In genomic region chr2:120858764-120859525, GRCh38 we compare ENCODE assay signal across 2 cellular contexts.
TF ChIP-seq lines count a peak whose summit lies in the region.

No MANE protein-coding gene starts in this region.

TF ChIP-seq in GM23338, 12 proteins besides CTCF, POLR2A, EP300 and RAD21:
- TF ChIP-seq ZNF331 (CRISPR knock-in tag; IDR thresholded peaks at IDR 0.05; ENCODE audit: low read depth) (no peak), ETS1 (IDR thresholded peaks at IDR 0.05) (no peak), POLR2AphosphoS5 (IDR thresholded peaks at IDR 0.05; ENCODE audit: low read depth) (no peak), CREB1 (CRISPR knock-in tag; IDR thresholded peaks at IDR 0.05; ENCODE audit: low read depth) (no peak), REST (IDR thresholded peaks at IDR 0.05; ENCODE audit: unreplicated experiment) (no peak), ZNF462 (CRISPR knock-in tag; IDR thresholded peaks at IDR 0.05) (no peak), EZH2phosphoT487 (IDR thresholded peaks at IDR 0.05; ENCODE audit: unreplicated experiment) (no peak), NANOG (IDR thresholded peaks at IDR 0.05; ENCODE audit: borderline replicate concordance) (no peak), STAT1 (IDR thresholded peaks at IDR 0.05; ENCODE audit: unreplicated experiment) (no peak), ZNF114 (CRISPR knock-in tag; IDR thresholded peaks at IDR 0.05) (no peak), JUNB (IDR thresholded peaks at IDR 0.05; ENCODE audit: unreplicated experiment) (no peak), EZH2 (IDR thresholded peaks at IDR 0.05; ENCODE audit: low read depth, unreplicated experiment) (no peak)

TF ChIP-seq in IMR-90, 13 proteins besides CTCF, POLR2A, EP300 and RAD21:
- TF ChIP-seq MAFK (IDR thresholded peaks at IDR 0.05; ENCODE audit: low read depth, low read length): no peak
- TF ChIP-seq BHLHE40 (IDR thresholded peaks at IDR 0.05; ENCODE audit: low read depth, low read length): no peak
- TF ChIP-seq ELK1 (IDR thresholded peaks at IDR 0.05; ENCODE audit: borderline replicate concordance, low read depth, low read length): no peak
- TF ChIP-seq USF2 (IDR thresholded peaks at IDR 0.05; ENCODE audit: low read depth, low read length): no peak
- TF ChIP-seq NFE2L2 (IDR thresholded peaks at IDR 0.05; ENCODE audit: low read depth, low read length): no peak
- no peak for TF ChIP-seq SMC3 (IDR thresholded peaks at IDR 0.05; ENCODE audit: low read depth, low read length)
- no peak for TF ChIP-seq RFX5 (IDR thresholded peaks at IDR 0.05; ENCODE audit: low read depth, low read length)
- TF ChIP-seq CEBPB (IDR thresholded peaks at IDR 0.05; ENCODE audit: low read depth, low read length): no peak
- no peak for TF ChIP-seq CHD1 (IDR thresholded peaks at IDR 0.05; ENCODE audit: low read depth, low read length)
- TF ChIP-seq MAZ (IDR thresholded peaks at IDR 0.05; ENCODE audit: borderline replicate concordance, low read depth, low read length): no peak
- no peak for TF ChIP-seq FOS (IDR thresholded peaks at IDR 0.05; ENCODE audit: low read depth, low read length)
- no peak for TF ChIP-seq RCOR1 (IDR thresholded peaks at IDR 0.05; ENCODE audit: insufficient replicate concordance, low read length)
- no peak for TF ChIP-seq MXI1 (IDR thresholded peaks at IDR 0.05; ENCODE audit: borderline replicate concordance, low read depth, low read length)
